ENCODE assay signal across 1 cellular context in the genomic region with DNA sequence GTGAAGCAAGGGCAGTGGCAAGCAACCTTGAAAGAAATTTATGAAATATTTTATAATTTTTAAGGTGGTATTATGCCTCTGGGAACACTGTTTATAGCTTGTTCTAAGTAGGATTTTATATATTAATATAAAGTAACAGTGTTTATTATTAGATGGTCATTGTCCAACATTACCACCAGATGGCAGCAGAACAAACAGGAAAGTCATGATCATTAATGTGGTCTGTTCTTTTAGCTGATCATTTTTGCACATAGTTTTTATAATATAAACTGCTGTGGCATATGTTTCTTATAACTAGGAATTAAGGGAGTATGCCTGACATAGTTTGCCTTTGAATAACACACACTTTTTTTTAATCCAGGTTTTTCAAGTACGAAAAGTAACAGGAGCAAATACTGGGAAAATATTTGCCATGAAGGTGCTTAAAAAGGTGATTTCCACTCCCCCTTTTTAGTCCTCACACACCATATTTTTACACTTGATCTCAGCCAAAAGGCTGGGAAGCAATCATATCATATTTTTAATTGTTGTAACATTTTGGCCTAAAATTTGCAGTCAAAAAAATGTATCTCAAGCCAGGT.
TF ChIP-seq lines count a peak whose summit lies in the region.

No MANE protein-coding gene starts in this region.

TF ChIP-seq in HCT116, 20 proteins besides CTCF, POLR2A, EP300 and RAD21:
- TF ChIP-seq, protein P1, sequence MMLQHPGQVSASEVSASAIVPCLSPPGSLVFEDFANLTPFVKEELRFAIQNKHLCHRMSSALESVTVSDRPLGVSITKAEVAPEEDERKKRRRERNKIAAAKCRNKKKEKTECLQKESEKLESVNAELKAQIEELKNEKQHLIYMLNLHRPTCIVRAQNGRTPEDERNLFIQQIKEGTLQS (IDR thresholded peaks at IDR 0.05), result no peak
- TF ChIP-seq SIN3A (IDR thresholded peaks at IDR 0.05; ENCODE audit: low read depth) (no peak), CEBPB (IDR thresholded peaks at IDR 0.05; ENCODE audit: low read depth) (0 out of 2 replicates have a peak, but pooled peaks have one; percentile 20)
